Comparison of ENCODE assay signal across 24 cellular contexts in the genomic region with DNA sequence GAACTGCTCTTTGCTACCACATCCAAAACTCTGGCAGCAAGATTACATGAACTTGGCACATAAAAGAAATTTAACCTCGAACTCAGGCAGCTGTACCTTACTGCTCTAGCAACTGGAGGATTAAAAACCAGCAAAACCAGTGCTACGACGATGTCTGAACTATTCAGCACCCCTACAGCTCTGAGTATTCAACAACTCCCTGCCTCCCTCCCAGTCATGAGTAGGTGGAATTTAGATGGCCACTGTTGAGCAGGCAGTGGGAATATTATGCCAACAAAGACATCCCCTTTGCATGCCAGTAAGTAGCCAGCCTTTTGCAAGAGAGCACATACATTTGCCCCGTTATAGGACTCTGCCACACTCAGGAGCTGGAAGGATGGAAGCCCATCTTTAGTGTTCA.
DNase-seq lines count a peak whose midpoint lies in the region; ATAC-seq, FAIRE-seq and TF ChIP-seq lines count a peak whose summit lies in the region.
"Had no signal": no experiment of that assay in that cellular context is flagged by ENCODE, and none has a peak within 500 bp of the region (broad histone marks: within the 10 kb centered on the region; RNA-seq: fewer than 3 reads in every experiment).

No MANE protein-coding gene starts in this region.

- TF ChIP-seq CTCF in PC-3 (conservative IDR thresholded peaks at IDR 0.05; ENCODE audit: low read depth, low read length) (no peak), epithelial cell of proximal tubule (conservative IDR thresholded peaks at IDR 0.05; ENCODE audit: low read depth, low read length) (no peak)

- H3K4me3 ChIP-seq in PC-3 (ENCODE audit: low read length), result no peak overlapping the region
- H3K4me3 ChIP-seq in epithelial cell of proximal tubule (ENCODE audit: low read depth, low read length), result no peak overlapping the region
- H3K4me3 ChIP-seq: prostate gland, uterus had no signal

- H3K36me3 ChIP-seq in PC-3 (ENCODE audit: low read depth, low read length), result 0 out of 2 replicates have a peak, but pooled peaks cover 3% of the 10 kb centered on the region
- H3K36me3 ChIP-seq: prostate gland, uterus had no signal

- H3K4me2 ChIP-seq in PC-3 (ENCODE audit: low read length), result peak overlapping the region; percentile 21; the same call in 1 of the 2 replicates

- POLR2A ChIA-PET in PC-3 (lab: Charles Lee; ENCODE audit: unreplicated experiment), result no interaction called here

- H4K20me1 ChIP-seq in PC-3 (ENCODE audit: low read length), result no peaks in the 10 kb centered on the region

- no TSS peak for BruUV-seq in PC-3 (replicated peaks; lab: Mats Ljungman, UMichigan)

- H3K27me3 ChIP-seq in PC-3 (ENCODE audit: low read length), result no peaks in the 10 kb centered on the region
- H3K27me3 ChIP-seq: uterus had no signal

- CTCF ChIA-PET in PC-3 (lab: Charles Lee), result no interaction called here

- intact Hi-C loops in PC-3 (cut with micrococcal nuclease), result no loop called here

- H3K9me2 ChIP-seq in PC-3 (replicated peaks; ENCODE audit: low read length), result no peaks in the 10 kb centered on the region

- H3K79me2 ChIP-seq in PC-3 (ENCODE audit: low read length), result no peaks in the 10 kb centered on the region

- H3K4me1 ChIP-seq in PC-3 (ENCODE audit: insufficient read depth, low read length), result peaks cover 41% of the 10 kb centered on the region
- H3K4me1 ChIP-seq: prostate gland, uterus had no signal

- H3K9ac ChIP-seq in PC-3 (ENCODE audit: low read length), result no peak overlapping the region

- H3K9me3 ChIP-seq in PC-3 (ENCODE audit: low read length), result no peaks in the 10 kb centered on the region
- H3K9me3 ChIP-seq: prostate gland, uterus had no signal

- no peak overlapping the region for H2AFZ ChIP-seq in PC-3 (ENCODE audit: low read length)

- DNase-seq in AG08395 (ENCODE audit: low spot score) (peak; percentile 7), PC-3 (peak; percentile 68), epithelial cell of proximal tubule (ENCODE audit: low read depth) (peak; percentile 25), left kidney (ENCODE audit: low read depth, low spot score) (peak; percentile 49), GM19238 (ENCODE audit: insufficient read length, low spot score) (no peak), HTR-8/SVneo (ENCODE audit: insufficient read length, low spot score) (no peak)
- DNase-seq: activated naive CD8-positive, alpha-beta T cell treated with anti-CD3 and anti-CD28 coated beads for 36 hours; DMS 273 treated with DMSO at 0.1 percent for 48 hours; GDM1; glutamatergic neuron; KBM-7; mesenchymal stem cell; NCI-H1092; NCI-H2081 treated with DMSO at 0.1 percent for 48 hours; NCI-H524 treated with DMSO at 0.1 percent for 48 hours; nephron progenitor cell; stimulated activated CD4-positive, alpha-beta T cell treated with anti-CD3 and anti-CD28 coated beads, Interleukin-4, amount 100 ng/mL, for 24 hours; SW 1271; uterus had no signal

- ATAC-seq in PC-3 (no peak), HG02884 (IDR thresholded peaks at IDR 0.05; ENCODE audit: unreplicated experiment) (no peak), HG03139 (IDR thresholded peaks at IDR 0.05; ENCODE audit: unreplicated experiment) (no peak)

- FAIRE-seq in HTR-8/SVneo (lab: Jason Lieb, UNC), result no peak
- FAIRE-seq: A204.1, keratinocyte had no signal

- no peaks in the 10 kb centered on the region for H3F3A ChIP-seq in PC-3 (ENCODE audit: low read length, unreplicated experiment)

- no peak overlapping the region for H3K27ac ChIP-seq in PC-3 (ENCODE audit: low read length)
- H3K27ac ChIP-seq: prostate gland, uterus had no signal

Comparison
In these comparisons a context has a peak if more than half of its experiments do, and no peak if none do; other contexts are left out.
1. DNase-seq: peak in AG08395 (single experiment), PC-3 (single experiment), epithelial cell of proximal tubule (single experiment) and left kidney (single experiment); none in GM19238 (single experiment) and HTR-8/SVneo (single experiment).